29 cellular contexts compared by ENCODE assay signal in genomic region chr2:10664652-10665051, GRCh38.
"Had no signal": no experiment of that assay in that cellular context is flagged by ENCODE, and none has a peak within 500 bp of the region (broad histone marks: within the 10 kb centered on the region; RNA-seq: fewer than 3 reads in every experiment).

No MANE protein-coding gene starts in this region.

- FAIRE-seq: astrocyte, bronchial epithelial cell, frontal cortex had no signal

- H3K27me3 ChIP-seq: brain microvascular endothelial cell, dorsolateral prefrontal cortex had no signal

- H3K27ac ChIP-seq: brain microvascular endothelial cell, coronary artery, dorsolateral prefrontal cortex had no signal

- H3K4me3 ChIP-seq: coronary artery, dorsolateral prefrontal cortex had no signal

- ATAC-seq: activated CD4-positive, alpha-beta T cell treated with anti-CD3 and anti-CD28 coated beads for 36 hours; activated CD8-positive, alpha-beta memory T cell treated with anti-CD3 and anti-CD28 coated beads, Interleukin-2, amount 10 ng/mL, durations not matched to agents 7 days and 5 days; activated CD8-positive, alpha-beta T cell treated with anti-CD3 and anti-CD28 coated beads, Interleukin-2, amount 10 ng/mL, durations not matched to agents 7 days and 5 days; activated naive CD4-positive, alpha-beta T cell treated with anti-CD3 and anti-CD28 coated beads, Interleukin-2, amount 50 U/mL, for 72 hours; activated T-cell treated with anti-CD3 and anti-CD28 coated beads, Interleukin-2, amount 50 U/mL, for 72 hours; esophagus mucosa had no signal

- DNase-seq: activated B cell treated with CpG ODN at 0.5 μM for 24 hours; activated CD4-positive, alpha-beta memory T cell treated with anti-CD3 and anti-CD28 coated beads for 36 hours; activated CD4-positive, alpha-beta T cell treated with anti-CD3 and anti-CD28 coated beads for 36 hours; activated CD4-positive, alpha-beta T cell treated with anti-CD3 and anti-CD28 coated beads, Interleukin-2, amount 10 ng/mL, durations not matched to agents 24 days and 14 days; activated CD4-positive, CD25-positive, alpha-beta regulatory T cell treated with anti-CD3 and anti-CD28 coated beads, Interleukin-2, amount 50 U/mL, for 72 hours; activated CD8-positive, alpha-beta memory T cell treated with anti-CD3 and anti-CD28 coated beads, Interleukin-2, amount 10 ng/mL, durations not matched to agents 7 days and 5 days; activated CD8-positive, alpha-beta memory T cell treated with anti-CD3 and anti-CD28 coated beads, Interleukin-2, amount 50 U/mL, for 4 hours; activated CD8-positive, alpha-beta T cell treated with anti-CD3 and anti-CD28 coated beads, Interleukin-2, amount 10 ng/mL, durations not matched to agents 7 days and 5 days; activated gamma-delta T cell; activated naive CD4-positive, alpha-beta T cell; activated naive CD4-positive, alpha-beta T cell treated with anti-CD3 and anti-CD28 coated beads, Interleukin-2, amount 10 ng/mL, durations not matched to agents 7 days and 5 days; activated T-cell treated with anti-CD3 and anti-CD28 coated beads, Interleukin-2, amount 50 U/mL, for 24 hours; activated T-cell treated with anti-CD3 and anti-CD28 coated beads, Interleukin-2, amount 50 U/mL, for 72 hours; amniotic stem cell; anterior cingulate cortex; brain microvascular endothelial cell; dorsolateral prefrontal cortex; effector memory CD4-positive, alpha-beta T cell; endodermal cell; foreskin fibroblast; head of caudate nucleus; hippocampal formation; T-helper 2 cell had no signal
